18 cellular contexts compared by ENCODE assay signal in the genomic region with DNA sequence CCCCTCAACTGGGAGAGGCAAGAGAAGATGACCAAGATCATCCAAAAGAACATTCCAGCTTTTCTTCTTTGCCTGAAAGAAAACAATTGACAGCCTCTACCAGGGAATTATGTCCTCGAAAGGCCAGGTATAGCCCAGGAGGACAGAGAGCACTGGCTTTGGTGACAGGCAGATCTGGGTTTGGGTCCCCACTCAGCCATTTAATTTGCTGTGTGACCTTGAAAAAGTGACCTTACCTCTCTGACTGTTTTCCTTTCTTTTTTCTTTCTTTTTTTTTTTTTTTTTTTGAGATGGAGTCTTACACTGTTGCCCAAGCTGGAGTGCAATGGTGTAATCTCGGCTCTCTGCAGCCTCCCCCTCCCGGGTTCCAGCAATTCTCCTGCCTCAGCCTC.
"Had no signal": no experiment of that assay in that cellular context is flagged by ENCODE, and none has a peak within 500 bp of the region (broad histone marks: within the 10 kb centered on the region; RNA-seq: fewer than 3 reads in every experiment).

No MANE protein-coding gene starts in this region.

- H3K9me3 ChIP-seq: colonic mucosa, esophagus squamous epithelium, gastrocnemius medialis, SK-N-SH, stomach, testis had no signal

- H3K36me3 ChIP-seq: brain microvascular endothelial cell, colonic mucosa, esophagus squamous epithelium, gastrocnemius medialis, stomach had no signal

- H3K4me3 ChIP-seq: colonic mucosa, esophagus squamous epithelium, gastrocnemius medialis, stomach, testis had no signal

- H3K27ac ChIP-seq: brain microvascular endothelial cell, colonic mucosa, stomach, testis, VCaP had no signal

- H3K4me2 ChIP-seq: SK-N-SH had no signal

- DNase-seq: activated CD4-positive, alpha-beta T cell treated with anti-CD3 and anti-CD28 coated beads, Interleukin-2, amount 10 ng/mL, durations not matched to agents 24 days and 14 days; activated CD8-positive, alpha-beta T cell treated with anti-CD3 and anti-CD28 coated beads for 36 hours; activated gamma-delta T cell; activated naive CD4-positive, alpha-beta T cell treated with anti-CD3 and anti-CD28 coated beads, Interleukin-2, amount 50 U/mL, for 16 hours; activated naive CD8-positive, alpha-beta T cell treated with anti-CD3 and anti-CD28 coated beads, Interleukin-2, amount 50 U/mL, for 24 hours; brain microvascular endothelial cell; colonic mucosa; esophagus squamous epithelium; islet precursor cell; SK-N-SH; small intestine; T-helper 2 cell had no signal

- ATAC-seq: activated CD4-positive, CD25-positive, alpha-beta regulatory T cell treated with anti-CD3 and anti-CD28 coated beads, Interleukin-2, amount 50 U/mL, for 24 hours; activated CD8-positive, alpha-beta T cell treated with anti-CD3 and anti-CD28 coated beads for 36 hours; activated naive CD8-positive, alpha-beta T cell treated with anti-CD3 and anti-CD28 coated beads, Interleukin-2, amount 50 U/mL, for 24 hours; stimulated activated memory B cell treated with anti-CD40 and anti-IgM and Interleukin-4, amounts not matched to agents 10 μg/mL and 1 μg/mL and 100 μg/mL, for 72 hours had no signal

- H3K4me1 ChIP-seq: colonic mucosa had no signal

- H3K9ac ChIP-seq: SK-N-SH had no signal

- H3K27me3 ChIP-seq: brain microvascular endothelial cell, colonic mucosa, esophagus squamous epithelium, gastrocnemius medialis, testis had no signal
